Comparison of ENCODE assay signal across 8 cellular contexts in the genomic region with DNA sequence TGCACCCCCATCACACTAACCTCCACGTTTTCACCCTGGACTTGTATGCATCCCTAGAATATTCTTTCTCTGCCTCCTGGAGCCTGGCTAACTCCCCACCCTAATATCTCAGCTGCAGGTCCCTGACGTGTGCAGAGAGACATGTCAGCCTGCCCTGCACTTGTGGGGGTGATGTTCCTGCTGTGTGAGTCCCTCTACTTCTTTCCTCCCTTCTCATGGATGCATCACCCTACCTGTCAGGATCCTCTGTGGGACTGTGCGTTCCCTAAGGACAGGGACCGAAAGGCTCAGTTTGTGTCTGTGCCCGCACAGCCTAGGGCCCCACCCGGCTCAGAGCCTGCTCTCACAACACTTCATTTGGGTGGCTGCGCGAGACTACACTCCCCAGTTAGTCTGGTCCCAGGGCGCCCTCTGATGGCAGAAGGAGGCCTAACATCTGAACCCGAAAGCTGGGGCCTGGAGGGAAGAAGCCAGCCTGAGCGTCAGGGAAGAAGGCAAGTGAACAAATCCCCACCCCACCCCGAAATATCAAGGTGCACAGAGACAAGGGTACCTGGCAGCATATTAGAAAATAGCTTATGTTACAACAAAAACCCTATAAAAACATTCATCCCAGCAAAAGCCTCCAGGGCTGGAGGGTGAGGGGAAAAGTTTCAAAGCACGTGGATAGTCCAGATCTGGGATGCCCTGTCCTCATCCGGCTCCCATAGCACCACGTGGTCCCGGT. TPM values are rescaled to one million over a fixed set of nuclear protein-coding genes. Genes with fewer than 3 reads are reported as not detected.
DNase-seq lines count a peak whose midpoint lies in the region; ATAC-seq and TF ChIP-seq lines count a peak whose summit lies in the region.

No MANE protein-coding gene starts in this region.

- no peaks in the 10 kb centered on the region for H3K79me2 ChIP-seq in mesendoderm (ENCODE audit: control insufficient read depth, insufficient read depth, low read length)

- peak; percentile 89 for TF ChIP-seq CTCF in GM12864 (IDR thresholded peaks at IDR 0.05; ENCODE audit: low read depth, low read length, missing control alignments)

- H4K5ac ChIP-seq in mesendoderm (ENCODE audit: low read length) = no peak overlapping the region

- DNase-seq in GM12864 (ENCODE audit: low read depth) (no peak), NOMO-1 treated with DMSO at 0.1 percent for 48 hours (lab: John Stamatoyannopoulos, UW; ENCODE audit: unreplicated experiment) (peak; percentile 83), mesendoderm (peak; percentile 88)
- peak; percentile 97 for DNase-seq in activated CD8-positive, alpha-beta T cell treated with anti-CD3 and anti-CD28 coated beads, Interleukin-2, amount 10 ng/mL, durations not matched to agents 7 days and 5 days
- peak; percentile 94 for DNase-seq in effector CD4-positive, alpha-beta T cell
- DNase-seq in stimulated activated CD8-positive, alpha-beta memory T cell treated with anti-CD3 and anti-CD28 coated beads, Interleukin-15, amount 100 ng/mL, for 1 hour (ENCODE audit: low read depth) = peak; percentile 98

- H3K9me3 Mint-ChIP-seq in activated CD8-positive, alpha-beta T cell treated with anti-CD3 and anti-CD28 coated beads, Interleukin-2, amount 10 ng/mL, durations not matched to agents 7 days and 5 days (ENCODE audit: insufficient read depth) = no peaks in the 10 kb centered on the region

- H3K27me3 Mint-ChIP-seq in activated CD8-positive, alpha-beta T cell treated with anti-CD3 and anti-CD28 coated beads, Interleukin-2, amount 10 ng/mL, durations not matched to agents 7 days and 5 days (ENCODE audit: low read depth) = no peaks in the 10 kb centered on the region

- H3K4me1 Mint-ChIP-seq in activated CD8-positive, alpha-beta T cell treated with anti-CD3 and anti-CD28 coated beads, Interleukin-2, amount 10 ng/mL, durations not matched to agents 7 days and 5 days (ENCODE audit: low read depth) = peaks cover 49% of the 10 kb centered on the region

- H2BK15ac ChIP-seq in mesendoderm (replicated peaks; ENCODE audit: low read depth) = no peak overlapping the region

- ATAC-seq in HG03442 (IDR thresholded peaks at IDR 0.05; ENCODE audit: unreplicated experiment) = peak; percentile 31
- ATAC-seq in activated CD8-positive, alpha-beta T cell treated with anti-CD3 and anti-CD28 coated beads, Interleukin-2, amount 10 ng/mL, durations not matched to agents 7 days and 5 days = peak; percentile 76
- ATAC-seq in HG03439 (IDR thresholded peaks at IDR 0.05; ENCODE audit: unreplicated experiment) = no peak

- H3K4ac ChIP-seq in mesendoderm (ENCODE audit: low read depth, low read length) = no peak overlapping the region

- H3K4me3 Mint-ChIP-seq in activated CD8-positive, alpha-beta T cell treated with anti-CD3 and anti-CD28 coated beads, Interleukin-2, amount 10 ng/mL, durations not matched to agents 7 days and 5 days = peak overlapping the region; percentile 84

- H3K56ac ChIP-seq in mesendoderm (ENCODE audit: low read length) = peak overlapping the region; percentile 79

- H3K27me3 ChIP-seq in mesendoderm (ENCODE audit: insufficient read depth, low read length, poor library complexity) = no peaks in the 10 kb centered on the region

- POLR2A ChIA-PET in activated CD8-positive, alpha-beta T cell treated with anti-CD3 and anti-CD28 coated beads, Interleukin-2, amount 10 ng/mL, durations not matched to agents 7 days and 5 days (lab: Charles Lee) = interaction anchor here (0.9 to 10.8 kb wide), 4 partner anchors 14 to 54 kb away, joined by 3 to 409 read pairs (median 27); a partner anchor contains a TSS

- H3K23ac ChIP-seq in mesendoderm (ENCODE audit: low read length) = no peak overlapping the region

- no peak overlapping the region for H2BK5ac ChIP-seq in mesendoderm (ENCODE audit: low read length)

- H3K4me3 ChIP-seq in GM12864 (ENCODE audit: low read depth, low read length) (no peak overlapping the region; the same call in 1 of the 2 replicates), mesendoderm (ENCODE audit: low read length) (no peak overlapping the region)

- CTCF ChIA-PET in activated CD8-positive, alpha-beta T cell treated with anti-CD3 and anti-CD28 coated beads, Interleukin-2, amount 10 ng/mL, durations not matched to agents 7 days and 5 days (lab: Charles Lee) = interaction anchor here (0.6 to 11.5 kb wide), 43 partner anchors 10 to 198 kb away, joined by 3 to 591 read pairs (median 4); a partner anchor contains a TSS

- peaks cover 2% of the 10 kb centered on the region for H3K4me1 ChIP-seq in mesendoderm (ENCODE audit: control insufficient read depth, low read depth, low read length)

- H3K36me3 Mint-ChIP-seq in activated CD8-positive, alpha-beta T cell treated with anti-CD3 and anti-CD28 coated beads, Interleukin-2, amount 10 ng/mL, durations not matched to agents 7 days and 5 days (ENCODE audit: low read depth) = peaks cover 74% of the 10 kb centered on the region

- H3K36me3 ChIP-seq in mesendoderm (ENCODE audit: control insufficient read depth, insufficient read depth, low read length) = no peaks in the 10 kb centered on the region

- no peak overlapping the region for H3K4me2 ChIP-seq in mesendoderm (ENCODE audit: low read length)

- H3K9ac ChIP-seq in mesendoderm (ENCODE audit: low read length) = peak overlapping the region; percentile 54

- WGBS in mesendoderm (ENCODE audit: extremely low coverage, insufficient coverage, low lambda C conversion rate) = no CpG with 5 or more reads among the region's 16 CpGs

- peak overlapping the region; percentile 94 for H3K27ac Mint-ChIP-seq in activated CD8-positive, alpha-beta T cell treated with anti-CD3 and anti-CD28 coated beads, Interleukin-2, amount 10 ng/mL, durations not matched to agents 7 days and 5 days

- no peak overlapping the region for H2AK5ac ChIP-seq in mesendoderm (ENCODE audit: low read length)

- H3K18ac ChIP-seq in mesendoderm (ENCODE audit: low read length) = no peak overlapping the region

- H2BK120ac ChIP-seq in mesendoderm (ENCODE audit: low read depth, low read length) = no peak overlapping the region

- H3K79me1 ChIP-seq in mesendoderm (ENCODE audit: low read length) = no peaks in the 10 kb centered on the region

- H4K8ac ChIP-seq in mesendoderm (ENCODE audit: low read depth, low read length) = no peak overlapping the region

- H3K27ac ChIP-seq in mesendoderm (ENCODE audit: low read depth, low read length) = no peak overlapping the region

RNA-seq across cellular contexts. Expression of a gene that starts 3.7 kb away (rescaled TPM):
- 1,000 to 10,000 TPM; 1,112 to 1,180 TPM for total RNA-seq in activated CD8-positive, alpha-beta T cell treated with anti-CD3 and anti-CD28 coated beads, Interleukin-2, amount 10 ng/mL, durations not matched to agents 7 days and 5 days
- 6.4 TPM for polyA plus RNA-seq in mesendoderm (2013, experiment 1 of 2)
- polyA plus RNA-seq in mesendoderm (2013, experiment 2 of 2) = 5.3 TPM

RNA-seq across cellular contexts. Expression of a gene that starts 15.0 kb away (rescaled TPM):
- total RNA-seq in activated CD8-positive, alpha-beta T cell treated with anti-CD3 and anti-CD28 coated beads, Interleukin-2, amount 10 ng/mL, durations not matched to agents 7 days and 5 days = 10 to 100 TPM; 34.4 to 40.9 TPM
- polyA plus RNA-seq in mesendoderm (2013, experiment 1 of 2) = 6.0 TPM
- 6.4 TPM for polyA plus RNA-seq in mesendoderm (2013, experiment 2 of 2)

RNA-seq across cellular contexts. Expression of a gene that starts 32.5 kb away (rescaled TPM):
- total RNA-seq in activated CD8-positive, alpha-beta T cell treated with anti-CD3 and anti-CD28 coated beads, Interleukin-2, amount 10 ng/mL, durations not matched to agents 7 days and 5 days = 1 to 10 TPM; 7.6 to 8.7 TPM
- polyA plus RNA-seq in mesendoderm (2013, experiment 1 of 2) = 3.8 TPM
- polyA plus RNA-seq in mesendoderm (2013, experiment 2 of 2) = 4.4 TPM

RNA-seq across cellular contexts. Expression of a gene that starts 41.6 kb away (rescaled TPM):
- total RNA-seq in activated CD8-positive, alpha-beta T cell treated with anti-CD3 and anti-CD28 coated beads, Interleukin-2, amount 10 ng/mL, durations not matched to agents 7 days and 5 days = 100 to 1,000 TPM; 795 to 814 TPM
- polyA plus RNA-seq in mesendoderm (2013, experiment 1 of 2) = 80.4 TPM
- 79.4 TPM for polyA plus RNA-seq in mesendoderm (2013, experiment 2 of 2)

RNA-seq across cellular contexts. Expression of a gene that starts 51.1 kb away (rescaled TPM):
- total RNA-seq in activated CD8-positive, alpha-beta T cell treated with anti-CD3 and anti-CD28 coated beads, Interleukin-2, amount 10 ng/mL, durations not matched to agents 7 days and 5 days = 10 to 100 TPM; 24.0 to 26.6 TPM
- 1.4 TPM for polyA plus RNA-seq in mesendoderm (2013, experiment 1 of 2)
- 1.5 TPM for polyA plus RNA-seq in mesendoderm (2013, experiment 2 of 2)
